20 cellular contexts compared by ENCODE assay signal in the genomic region with DNA sequence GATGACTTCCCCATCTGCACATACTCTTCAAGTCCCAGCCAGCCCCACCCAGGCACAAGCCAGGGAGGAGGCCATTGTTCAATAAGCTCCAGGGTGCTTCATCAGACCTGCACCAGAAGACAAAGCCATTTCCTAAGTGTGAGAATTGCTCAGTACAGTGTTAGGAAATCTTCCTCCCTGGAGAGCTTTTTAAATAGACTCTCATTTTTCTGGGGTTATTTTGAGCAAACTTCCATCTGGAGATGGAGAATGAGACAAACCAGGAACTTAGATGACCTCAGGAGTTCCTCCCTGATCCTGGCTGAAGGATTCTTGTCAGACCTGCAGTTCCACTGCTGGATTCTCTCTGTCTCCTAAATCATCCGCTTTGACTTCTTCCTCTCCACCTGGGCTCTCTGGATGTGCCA.
DNase-seq lines count a peak whose midpoint lies in the region; ATAC-seq and TF ChIP-seq lines count a peak whose summit lies in the region.
"Had no signal": no experiment of that assay in that cellular context is flagged by ENCODE, and none has a peak within 500 bp of the region (broad histone marks: within the 10 kb centered on the region; RNA-seq: fewer than 3 reads in every experiment).

No MANE protein-coding gene starts in this region.

- TF ChIP-seq CTCF in fibroblast of mammary gland (conservative IDR thresholded peaks at IDR 0.05; ENCODE audit: control insufficient read depth, insufficient read depth, low read depth, low read length), result no peak

- no peak overlapping the region for H3K4me2 ChIP-seq in trophoblast cell (ENCODE audit: low read length)
- H3K4me2 ChIP-seq: smooth muscle cell had no signal

- no peaks in the 10 kb centered on the region for H3K79me1 ChIP-seq in trophoblast cell (ENCODE audit: low read length)

- H2AK5ac ChIP-seq in trophoblast cell (ENCODE audit: low read length), result no peak overlapping the region

- no CpG with 5 or more reads among the region's 1 CpG for WGBS in trophoblast cell (ENCODE audit: extremely low coverage, insufficient coverage, insufficient read length)

- H3K79me2 ChIP-seq in trophoblast cell (ENCODE audit: control insufficient read depth, insufficient read depth, low read length, poor library complexity), result no peaks in the 10 kb centered on the region

- H3K27ac ChIP-seq in trophoblast cell (ENCODE audit: low read depth, low read length), result no peak overlapping the region
- H3K27ac ChIP-seq: cardiac muscle cell, ovary, uterus had no signal

- H3K4me3 ChIP-seq in fibroblast of mammary gland (ENCODE audit: control insufficient read depth, low read depth, low read length), result no peak overlapping the region
- no peak overlapping the region for H3K4me3 ChIP-seq in trophoblast cell (ENCODE audit: low read depth, low read length)
- H3K4me3 ChIP-seq: cardiac muscle cell, ovary, smooth muscle cell, uterus had no signal

- H4K12ac ChIP-seq in trophoblast cell (ENCODE audit: low read depth, low read length), result no peak overlapping the region

- H2AFZ ChIP-seq in trophoblast cell (ENCODE audit: insufficient read depth, low read length, poor library complexity), result no peak overlapping the region

- H2BK5ac ChIP-seq in trophoblast cell (ENCODE audit: low read depth, low read length, poor library complexity), result no peak overlapping the region

- ATAC-seq in GM19023 (IDR thresholded peaks at IDR 0.05; ENCODE audit: unreplicated experiment), result no peak
- ATAC-seq: activated CD4-positive, CD25-positive, alpha-beta regulatory T cell treated with anti-CD3 and anti-CD28 coated beads, Interleukin-2, amount 50 U/mL, for 24 hours; naive thymus-derived CD4-positive, alpha-beta T cell had no signal

- no peak overlapping the region for H3K23ac ChIP-seq in trophoblast cell (ENCODE audit: low read length)

- no peaks in the 10 kb centered on the region for H3K9me3 ChIP-seq in trophoblast cell (ENCODE audit: insufficient read depth, low read depth, low read length)
- H3K9me3 ChIP-seq: ovary, uterus had no signal

- no peak overlapping the region for H3K9ac ChIP-seq in trophoblast cell (ENCODE audit: low read length)

- no peak overlapping the region for H2BK12ac ChIP-seq in trophoblast cell (ENCODE audit: low read length)

- no peaks in the 10 kb centered on the region for H3K36me3 ChIP-seq in trophoblast cell (ENCODE audit: control insufficient read depth in 1 of 2, insufficient read depth in 2 of 2, low read length in 2 of 2)
- H3K36me3 ChIP-seq: cardiac muscle cell, ovary, uterus had no signal

- DNase-seq in AG08395 (ENCODE audit: low spot score), result peak; percentile 66
- peak; percentile 39 for DNase-seq in NCI-H146 (lab: John Stamatoyannopoulos, UW)
- DNase-seq in fibroblast of mammary gland (ENCODE audit: low read depth), result peak; percentile 88
- DNase-seq in trophoblast cell, result peak; percentile 75 to 91
- DNase-seq in posterior vena cava (ENCODE audit: low spot score), result no peak
- DNase-seq in stimulated activated CD8-positive, alpha-beta memory T cell treated with anti-CD3 and anti-CD28 coated beads, Interleukin-4, amount 100 ng/mL, for 48 hours, result no peak
- DNase-seq in NCI-H446 (lab: John Stamatoyannopoulos, UW), result no peak
- DNase-seq: activated naive CD8-positive, alpha-beta T cell treated with anti-CD3 and anti-CD28 coated beads for 36 hours; CD4-positive, CD25-positive, alpha-beta regulatory T cell; erythroblast; hypothalamus; MM.1S; naive thymus-derived CD4-positive, alpha-beta T cell; ovary; stimulated activated CD4-positive, alpha-beta T cell treated with anti-CD3 and anti-CD28 coated beads, Interleukin-4, amount 100 ng/mL, for 1 hour; uterus had no signal

- intact Hi-C loops in posterior vena cava (cut with DNase I), result no loop called here

- H3K4ac ChIP-seq in trophoblast cell (ENCODE audit: low read depth, low read length), result no peak overlapping the region

- no peak overlapping the region for H4K8ac ChIP-seq in trophoblast cell (ENCODE audit: low read depth, low read length)

- H3K18ac ChIP-seq in trophoblast cell (ENCODE audit: low read length), result no peak overlapping the region

- no peak overlapping the region for H4K91ac ChIP-seq in trophoblast cell (ENCODE audit: low read depth, low read length)

- H3K14ac ChIP-seq in trophoblast cell (ENCODE audit: low read length), result no peak overlapping the region

- no peaks in the 10 kb centered on the region for H3K27me3 ChIP-seq in trophoblast cell (ENCODE audit: insufficient read depth, low read length)
- H3K27me3 ChIP-seq: ovary, uterus had no signal

- no peak overlapping the region for H2BK120ac ChIP-seq in trophoblast cell (ENCODE audit: insufficient read depth, low read length, poor library complexity)

- peaks cover 0 to 5% of the 10 kb centered on the region in 2 experiments for H3K4me1 ChIP-seq in trophoblast cell (ENCODE audit: control insufficient read depth in 1 of 2, insufficient read depth in 2 of 2, low read length in 2 of 2)

Comparison
In these comparisons a context has a peak if more than half of its experiments do, and no peak if none do; other contexts are left out.
1. DNase-seq: peak in AG08395 (single experiment), NCI-H146 (single experiment), fibroblast of mammary gland (single experiment) and trophoblast cell (2 of 2); none in posterior vena cava (single experiment), stimulated activated CD8-positive, alpha-beta memory T cell treated with anti-CD3 and anti-CD28 coated beads, Interleukin-4, amount 100 ng/mL, for 48 hours (single experiment) and NCI-H446 (0 of 2).